In the genomic region with DNA sequence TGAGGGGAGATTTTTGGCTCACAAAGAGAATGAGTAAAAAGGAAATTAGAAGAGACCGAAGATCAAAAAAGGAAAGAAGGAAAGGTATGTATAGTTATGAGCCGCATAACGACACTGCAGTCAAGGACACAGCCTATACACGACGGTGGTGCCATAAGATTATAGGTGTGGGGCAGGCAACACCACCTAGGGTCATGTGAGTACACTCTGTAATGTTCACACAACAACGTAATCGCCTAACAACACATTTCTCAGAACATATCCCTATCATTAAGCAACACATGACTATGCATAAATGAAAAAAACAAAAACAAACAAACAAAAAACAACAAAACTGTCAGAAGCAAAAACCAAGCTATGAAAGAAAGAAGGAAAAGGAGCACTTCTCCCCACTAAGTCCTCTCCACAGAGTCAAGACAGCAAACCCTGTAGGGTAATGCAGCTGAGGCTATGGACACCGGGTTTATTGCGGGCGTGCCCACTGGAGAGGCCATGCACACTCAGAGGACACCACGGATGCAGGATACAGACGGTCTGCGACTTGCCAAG, we compare ENCODE assay signal across 1 cellular context.
TF ChIP-seq lines count a peak whose summit lies in the region.

No MANE protein-coding gene starts in this region.

TF ChIP-seq in K562, 482 proteins besides CTCF, POLR2A, EP300 and RAD21 (continued from another document and continues in another):
- TF ChIP-seq NR2C2 (CRISPR knock-in tag; IDR thresholded peaks at IDR 0.05): no peak
- TF ChIP-seq NR2C2 (tag; IDR thresholded peaks at IDR 0.05): no peak
- TF ChIP-seq, protein P1, sequence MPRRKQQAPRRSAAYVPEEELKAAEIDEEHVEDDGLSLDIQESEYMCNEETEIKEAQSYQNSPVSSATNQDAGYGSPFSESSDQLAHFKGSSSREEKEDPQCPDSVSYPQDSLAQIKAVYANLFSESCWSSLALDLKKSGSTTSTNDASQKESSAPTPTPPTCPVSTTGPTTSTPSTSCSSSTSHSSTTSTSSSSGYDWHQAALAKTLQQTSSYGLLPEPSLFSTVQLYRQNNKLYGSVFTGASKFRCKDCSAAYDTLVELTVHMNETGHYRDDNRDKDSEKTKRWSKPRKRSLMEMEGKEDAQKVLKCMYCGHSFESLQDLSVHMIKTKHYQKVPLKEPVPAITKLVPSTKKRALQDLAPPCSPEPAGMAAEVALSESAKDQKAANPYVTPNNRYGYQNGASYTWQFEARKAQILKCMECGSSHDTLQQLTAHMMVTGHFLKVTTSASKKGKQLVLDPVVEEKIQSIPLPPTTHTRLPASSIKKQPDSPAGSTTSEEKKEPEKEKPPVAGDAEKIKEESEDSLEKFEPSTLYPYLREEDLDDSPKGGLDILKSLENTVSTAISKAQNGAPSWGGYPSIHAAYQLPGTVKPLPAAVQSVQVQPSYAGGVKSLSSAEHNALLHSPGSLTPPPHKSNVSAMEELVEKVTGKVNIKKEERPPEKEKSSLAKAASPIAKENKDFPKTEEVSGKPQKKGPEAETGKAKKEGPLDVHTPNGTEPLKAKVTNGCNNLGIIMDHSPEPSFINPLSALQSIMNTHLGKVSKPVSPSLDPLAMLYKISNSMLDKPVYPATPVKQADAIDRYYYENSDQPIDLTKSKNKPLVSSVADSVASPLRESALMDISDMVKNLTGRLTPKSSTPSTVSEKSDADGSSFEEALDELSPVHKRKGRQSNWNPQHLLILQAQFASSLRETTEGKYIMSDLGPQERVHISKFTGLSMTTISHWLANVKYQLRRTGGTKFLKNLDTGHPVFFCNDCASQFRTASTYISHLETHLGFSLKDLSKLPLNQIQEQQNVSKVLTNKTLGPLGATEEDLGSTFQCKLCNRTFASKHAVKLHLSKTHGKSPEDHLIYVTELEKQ (CRISPR knock-in tag; IDR thresholded peaks at IDR 0.05): no peak
- TF ChIP-seq ATF1 (CRISPR knock-in tag; IDR thresholded peaks at IDR 0.05): no peak
- no peak for TF ChIP-seq ATF1 (tag; IDR thresholded peaks at IDR 0.05)
- TF ChIP-seq NCOR1 (IDR thresholded peaks at IDR 0.05): peak; percentile 72
- TF ChIP-seq, protein P2, sequence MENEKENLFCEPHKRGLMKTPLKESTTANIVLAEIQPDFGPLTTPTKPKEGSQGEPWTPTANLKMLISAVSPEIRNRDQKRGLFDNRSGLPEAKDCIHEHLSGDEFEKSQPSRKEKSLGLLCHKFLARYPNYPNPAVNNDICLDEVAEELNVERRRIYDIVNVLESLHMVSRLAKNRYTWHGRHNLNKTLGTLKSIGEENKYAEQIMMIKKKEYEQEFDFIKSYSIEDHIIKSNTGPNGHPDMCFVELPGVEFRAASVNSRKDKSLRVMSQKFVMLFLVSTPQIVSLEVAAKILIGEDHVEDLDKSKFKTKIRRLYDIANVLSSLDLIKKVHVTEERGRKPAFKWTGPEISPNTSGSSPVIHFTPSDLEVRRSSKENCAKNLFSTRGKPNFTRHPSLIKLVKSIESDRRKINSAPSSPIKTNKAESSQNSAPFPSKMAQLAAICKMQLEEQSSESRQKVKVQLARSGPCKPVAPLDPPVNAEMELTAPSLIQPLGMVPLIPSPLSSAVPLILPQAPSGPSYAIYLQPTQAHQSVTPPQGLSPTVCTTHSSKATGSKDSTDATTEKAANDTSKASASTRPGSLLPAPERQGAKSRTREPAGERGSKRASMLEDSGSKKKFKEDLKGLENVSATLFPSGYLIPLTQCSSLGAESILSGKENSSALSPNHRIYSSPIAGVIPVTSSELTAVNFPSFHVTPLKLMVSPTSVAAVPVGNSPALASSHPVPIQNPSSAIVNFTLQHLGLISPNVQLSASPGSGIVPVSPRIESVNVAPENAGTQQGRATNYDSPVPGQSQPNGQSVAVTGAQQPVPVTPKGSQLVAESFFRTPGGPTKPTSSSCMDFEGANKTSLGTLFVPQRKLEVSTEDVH (IDR thresholded peaks at IDR 0.05; ENCODE audit: low read depth, partially characterized antibody): peak; percentile 43
- TF ChIP-seq, protein P3, sequence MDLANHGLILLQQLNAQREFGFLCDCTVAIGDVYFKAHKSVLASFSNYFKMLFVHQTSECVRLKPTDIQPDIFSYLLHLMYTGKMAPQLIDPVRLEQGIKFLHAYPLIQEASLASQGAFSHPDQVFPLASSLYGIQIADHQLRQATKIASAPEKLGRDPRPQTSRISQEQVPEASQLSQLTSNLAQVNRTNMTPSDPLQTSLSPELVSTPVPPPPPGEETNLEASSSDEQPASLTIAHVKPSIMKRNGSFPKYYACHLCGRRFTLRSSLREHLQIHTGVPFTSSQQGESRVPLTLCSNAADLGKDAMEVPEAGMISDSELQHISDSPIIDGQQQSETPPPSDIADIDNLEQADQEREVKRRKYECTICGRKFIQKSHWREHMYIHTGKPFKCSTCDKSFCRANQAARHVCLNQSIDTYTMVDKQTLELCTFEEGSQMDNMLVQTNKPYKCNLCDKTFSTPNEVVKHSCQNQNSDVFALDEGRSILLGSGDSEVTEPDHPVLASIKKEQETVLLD (IDR thresholded peaks at IDR 0.05): peak; percentile 72; the same call in 1 of the 2 replicates
- TF ChIP-seq HNRNPUL1 (IDR thresholded peaks at IDR 0.05; ENCODE audit: low read length): no peak
- TF ChIP-seq RB1 (IDR thresholded peaks at IDR 0.05; ENCODE audit: low read depth): no peak
- TF ChIP-seq, protein P4, sequence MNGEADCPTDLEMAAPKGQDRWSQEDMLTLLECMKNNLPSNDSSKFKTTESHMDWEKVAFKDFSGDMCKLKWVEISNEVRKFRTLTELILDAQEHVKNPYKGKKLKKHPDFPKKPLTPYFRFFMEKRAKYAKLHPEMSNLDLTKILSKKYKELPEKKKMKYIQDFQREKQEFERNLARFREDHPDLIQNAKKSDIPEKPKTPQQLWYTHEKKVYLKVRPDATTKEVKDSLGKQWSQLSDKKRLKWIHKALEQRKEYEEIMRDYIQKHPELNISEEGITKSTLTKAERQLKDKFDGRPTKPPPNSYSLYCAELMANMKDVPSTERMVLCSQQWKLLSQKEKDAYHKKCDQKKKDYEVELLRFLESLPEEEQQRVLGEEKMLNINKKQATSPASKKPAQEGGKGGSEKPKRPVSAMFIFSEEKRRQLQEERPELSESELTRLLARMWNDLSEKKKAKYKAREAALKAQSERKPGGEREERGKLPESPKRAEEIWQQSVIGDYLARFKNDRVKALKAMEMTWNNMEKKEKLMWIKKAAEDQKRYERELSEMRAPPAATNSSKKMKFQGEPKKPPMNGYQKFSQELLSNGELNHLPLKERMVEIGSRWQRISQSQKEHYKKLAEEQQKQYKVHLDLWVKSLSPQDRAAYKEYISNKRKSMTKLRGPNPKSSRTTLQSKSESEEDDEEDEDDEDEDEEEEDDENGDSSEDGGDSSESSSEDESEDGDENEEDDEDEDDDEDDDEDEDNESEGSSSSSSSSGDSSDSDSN (IDR thresholded peaks at IDR 0.05; ENCODE audit: borderline replicate concordance in 1 of 2, low read depth in 2 of 2, low read length in 2 of 2): no peak
- TF ChIP-seq, protein P5, sequence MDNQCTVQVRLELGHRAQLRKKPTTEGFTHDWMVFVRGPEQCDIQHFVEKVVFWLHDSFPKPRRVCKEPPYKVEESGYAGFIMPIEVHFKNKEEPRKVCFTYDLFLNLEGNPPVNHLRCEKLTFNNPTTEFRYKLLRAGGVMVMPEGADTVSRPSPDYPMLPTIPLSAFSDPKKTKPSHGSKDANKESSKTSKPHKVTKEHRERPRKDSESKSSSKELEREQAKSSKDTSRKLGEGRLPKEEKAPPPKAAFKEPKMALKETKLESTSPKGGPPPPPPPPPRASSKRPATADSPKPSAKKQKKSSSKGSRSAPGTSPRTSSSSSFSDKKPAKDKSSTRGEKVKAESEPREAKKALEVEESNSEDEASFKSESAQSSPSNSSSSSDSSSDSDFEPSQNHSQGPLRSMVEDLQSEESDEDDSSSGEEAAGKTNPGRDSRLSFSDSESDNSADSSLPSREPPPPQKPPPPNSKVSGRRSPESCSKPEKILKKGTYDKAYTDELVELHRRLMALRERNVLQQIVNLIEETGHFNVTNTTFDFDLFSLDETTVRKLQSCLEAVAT (IDR thresholded peaks at IDR 0.05): peak in 1 of 2 experiments; percentile 37; a peak in 1 of 4 replicates
- TF ChIP-seq HDAC3 (IDR thresholded peaks at IDR 0.05; ENCODE audit: borderline replicate concordance, partially characterized antibody): no peak
- no peak for TF ChIP-seq ZBTB7A (IDR thresholded peaks at IDR 0.05; ENCODE audit: borderline replicate concordance, control insufficient read depth, low read depth, low read length)
- TF ChIP-seq CBFA2T3 (IDR thresholded peaks at IDR 0.05): peak; percentile 77
- no peak for TF ChIP-seq ZNF384 (IDR thresholded peaks at IDR 0.05; ENCODE audit: low read depth, low read length)
- TF ChIP-seq, protein P6, sequence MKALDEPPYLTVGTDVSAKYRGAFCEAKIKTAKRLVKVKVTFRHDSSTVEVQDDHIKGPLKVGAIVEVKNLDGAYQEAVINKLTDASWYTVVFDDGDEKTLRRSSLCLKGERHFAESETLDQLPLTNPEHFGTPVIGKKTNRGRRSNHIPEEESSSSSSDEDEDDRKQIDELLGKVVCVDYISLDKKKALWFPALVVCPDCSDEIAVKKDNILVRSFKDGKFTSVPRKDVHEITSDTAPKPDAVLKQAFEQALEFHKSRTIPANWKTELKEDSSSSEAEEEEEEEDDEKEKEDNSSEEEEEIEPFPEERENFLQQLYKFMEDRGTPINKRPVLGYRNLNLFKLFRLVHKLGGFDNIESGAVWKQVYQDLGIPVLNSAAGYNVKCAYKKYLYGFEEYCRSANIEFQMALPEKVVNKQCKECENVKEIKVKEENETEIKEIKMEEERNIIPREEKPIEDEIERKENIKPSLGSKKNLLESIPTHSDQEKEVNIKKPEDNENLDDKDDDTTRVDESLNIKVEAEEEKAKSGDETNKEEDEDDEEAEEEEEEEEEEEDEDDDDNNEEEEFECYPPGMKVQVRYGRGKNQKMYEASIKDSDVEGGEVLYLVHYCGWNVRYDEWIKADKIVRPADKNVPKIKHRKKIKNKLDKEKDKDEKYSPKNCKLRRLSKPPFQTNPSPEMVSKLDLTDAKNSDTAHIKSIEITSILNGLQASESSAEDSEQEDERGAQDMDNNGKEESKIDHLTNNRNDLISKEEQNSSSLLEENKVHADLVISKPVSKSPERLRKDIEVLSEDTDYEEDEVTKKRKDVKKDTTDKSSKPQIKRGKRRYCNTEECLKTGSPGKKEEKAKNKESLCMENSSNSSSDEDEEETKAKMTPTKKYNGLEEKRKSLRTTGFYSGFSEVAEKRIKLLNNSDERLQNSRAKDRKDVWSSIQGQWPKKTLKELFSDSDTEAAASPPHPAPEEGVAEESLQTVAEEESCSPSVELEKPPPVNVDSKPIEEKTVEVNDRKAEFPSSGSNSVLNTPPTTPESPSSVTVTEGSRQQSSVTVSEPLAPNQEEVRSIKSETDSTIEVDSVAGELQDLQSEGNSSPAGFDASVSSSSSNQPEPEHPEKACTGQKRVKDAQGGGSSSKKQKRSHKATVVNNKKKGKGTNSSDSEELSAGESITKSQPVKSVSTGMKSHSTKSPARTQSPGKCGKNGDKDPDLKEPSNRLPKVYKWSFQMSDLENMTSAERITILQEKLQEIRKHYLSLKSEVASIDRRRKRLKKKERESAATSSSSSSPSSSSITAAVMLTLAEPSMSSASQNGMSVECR (CRISPR knock-in tag; IDR thresholded peaks at IDR 0.05): no peak
- TF ChIP-seq HSF4 (CRISPR knock-in tag; IDR thresholded peaks at IDR 0.05; ENCODE audit: borderline replicate concordance): no peak
- TF ChIP-seq, protein P7, sequence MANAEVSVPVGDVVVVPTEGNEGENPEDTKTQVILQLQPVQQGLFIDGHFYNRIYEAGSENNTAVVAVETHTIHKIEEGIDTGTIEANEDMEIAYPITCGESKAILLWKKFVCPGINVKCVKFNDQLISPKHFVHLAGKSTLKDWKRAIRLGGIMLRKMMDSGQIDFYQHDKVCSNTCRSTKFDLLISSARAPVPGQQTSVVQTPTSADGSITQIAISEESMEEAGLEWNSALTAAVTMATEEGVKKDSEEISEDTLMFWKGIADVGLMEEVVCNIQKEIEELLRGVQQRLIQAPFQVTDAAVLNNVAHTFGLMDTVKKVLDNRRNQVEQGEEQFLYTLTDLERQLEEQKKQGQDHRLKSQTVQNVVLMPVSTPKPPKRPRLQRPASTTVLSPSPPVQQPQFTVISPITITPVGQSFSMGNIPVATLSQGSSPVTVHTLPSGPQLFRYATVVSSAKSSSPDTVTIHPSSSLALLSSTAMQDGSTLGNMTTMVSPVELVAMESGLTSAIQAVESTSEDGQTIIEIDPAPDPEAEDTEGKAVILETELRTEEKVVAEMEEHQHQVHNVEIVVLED (CRISPR knock-in tag; IDR thresholded peaks at IDR 0.05): no peak
